In genomic region chr7:152420950-152421349, GRCh38 we compare ENCODE assay signal across 1 cellular context.
A peak's percentile ranks its signal among the peaks of the same experiment; 100 is the strongest.
TF ChIP-seq lines count a peak whose summit lies in the region.

No MANE protein-coding gene starts in this region.

TF ChIP-seq in GM12878, 131 proteins besides CTCF, POLR2A, EP300 and RAD21 (continued from another document):
- TF ChIP-seq RELB (IDR thresholded peaks at IDR 0.05; ENCODE audit: low read depth), result peak; percentile 49; the same call in 1 of the 2 replicates
- TF ChIP-seq ATF7 (IDR thresholded peaks at IDR 0.05; ENCODE audit: low read depth), result peak; percentile 50; the same call in 1 of the 2 replicates
- 0 out of 2 replicates have a peak, but pooled peaks have one; percentile 49 for TF ChIP-seq CBX5 (IDR thresholded peaks at IDR 0.05; ENCODE audit: low read depth)
- TF ChIP-seq IKZF2 (IDR thresholded peaks at IDR 0.05), result 0 out of 4 replicates have a peak, but pooled peaks of 1 of the 2 experiments have one; percentile 19
